Comparison of ENCODE assay signal across 13 cellular contexts in the genomic region with DNA sequence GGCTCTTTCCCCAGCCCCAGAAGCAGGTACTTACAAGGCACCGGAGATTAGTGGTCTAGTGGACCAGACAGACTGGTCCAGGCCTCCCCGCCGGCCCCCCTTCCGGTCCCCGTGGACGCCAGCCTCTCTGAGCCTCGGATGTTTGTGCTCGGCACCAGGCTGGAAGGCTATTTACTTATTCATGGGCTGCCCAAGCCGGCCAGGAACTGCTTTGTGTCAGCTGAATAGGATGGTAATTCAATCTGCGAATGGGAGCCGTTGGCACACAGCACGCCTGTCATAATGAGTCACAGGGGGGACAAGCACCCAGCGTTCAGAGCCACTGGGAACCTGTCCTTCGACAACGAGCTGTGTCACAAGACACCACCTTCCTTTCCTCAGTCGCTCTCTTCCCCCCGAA.
DNase-seq lines count a peak whose midpoint lies in the region; ATAC-seq, FAIRE-seq and TF ChIP-seq lines count a peak whose summit lies in the region.
"Had no signal": no experiment of that assay in that cellular context is flagged by ENCODE, and none has a peak within 500 bp of the region (broad histone marks: within the 10 kb centered on the region; RNA-seq: fewer than 3 reads in every experiment).

No MANE protein-coding gene starts in this region.

- TF ChIP-seq RAD21 in SK-N-SH (IDR thresholded peaks at IDR 0.05; ENCODE audit: low read length), result peak; percentile 15

- H3K9me3 Mint-ChIP-seq in T-cell, result peaks cover 0 to 9% (median 0%) of the 10 kb centered on the region in 3 donors

- peak; percentile 33 for ATAC-seq in left lung
- ATAC-seq in T-cell (replicated peaks in 1 of 4), result no peak

- WGBS in SK-N-SH (ENCODE audit: low lambda C conversion rate), result 3% methylated on average over 15 of the region's 17 CpGs

- POLR2A ChIA-PET in SK-N-SH (lab: Yijun Ruan, JAX), result interaction anchor here (0.6 to 2.2 kb wide), 9 partner anchors 16 to 1264 kb away, joined by 3 to 9 read pairs (median 4); a partner anchor contains a TSS
- POLR2A ChIA-PET in T-cell (lab: Charles Lee), result no interaction called here

- no peaks in the 10 kb centered on the region for H3K9me3 ChIP-seq in SK-N-SH
- no peaks in the 10 kb centered on the region for H3K9me3 ChIP-seq in left lung
- H3K9me3 ChIP-seq: uterus had no signal

- peaks cover 15% of the 10 kb centered on the region in 2 donors for H3K27me3 Mint-ChIP-seq in T-cell

- no peaks in the 10 kb centered on the region for H3K36me3 Mint-ChIP-seq in T-cell

- peak in 1 of 2 experiments; percentile 81; a peak in 1 of 4 replicates for TF ChIP-seq EP300 in SK-N-SH (IDR thresholded peaks at IDR 0.05; ENCODE audit: borderline replicate concordance in 1 of 2, low read depth in 1 of 2, low read length in 1 of 2)

- no peak overlapping the region for H3K4me3 Mint-ChIP-seq in T-cell

- CTCF ChIA-PET in SK-N-SH (lab: Yijun Ruan, JAX) (interaction anchor here (0.9 to 2.3 kb wide), 6 partner anchors 33 to 114 kb away, joined by 3 to 13 read pairs (median 4); no protein-coding TSS in a partner anchor), T-cell (lab: Charles Lee) (no interaction called here)

- no peak overlapping the region for H3K4me2 ChIP-seq in SK-N-SH

- no peaks in the 10 kb centered on the region for H3K9me2 ChIP-seq in SK-N-SH

- H3K36me3 ChIP-seq in SK-N-SH (replicated peaks in 1 of 2; ENCODE audit: control insufficient read depth in 1 of 2, insufficient read depth in 2 of 2, low read length in 1 of 2), result peaks cover 0 to 2% of the 10 kb centered on the region in 2 experiments
- H3K36me3 ChIP-seq in left lung, result no peaks in the 10 kb centered on the region
- H3K36me3 ChIP-seq: uterus had no signal

- FAIRE-seq in urothelium cell line (lab: Jason Lieb, UNC), result no peak

- H3K27me3 ChIP-seq in SK-N-SH (ENCODE audit: insufficient read depth) (no peaks in the 10 kb centered on the region), left lung (peaks cover 0 to 24% of the 10 kb centered on the region in 2 donors)
- H3K27me3 ChIP-seq: uterus had no signal

- TF ChIP-seq CTCF in SK-N-SH (IDR thresholded peaks at IDR 0.05) (no peak), left lung (IDR thresholded peaks at IDR 0.05) (no peak)

- H4K20me1 ChIP-seq in SK-N-SH (ENCODE audit: insufficient read depth), result no peaks in the 10 kb centered on the region

- H3K4me1 Mint-ChIP-seq in T-cell, result no peaks in the 10 kb centered on the region

- intact Hi-C loops in left lung (cut with DNase I), result no loop called here

- no peak overlapping the region for H3K27ac Mint-ChIP-seq in T-cell

- peak; percentile 79 for DNase-seq in NCI-H82 (lab: John Stamatoyannopoulos, UW)
- no peak for DNase-seq in NCI-H82 treated with DMSO at 0.1 percent for 48 hours (lab: John Stamatoyannopoulos, UW; ENCODE audit: unreplicated experiment)
- peak; percentile 81 for DNase-seq in SK-N-SH
- no peak for DNase-seq in left lung
- peak; percentile 53 for DNase-seq in urothelium cell line (ENCODE audit: low spot score)
- DNase-seq in Kasumi-1 (lab: John Stamatoyannopoulos, UW), result no peak
- no peak for DNase-seq in T-cell
- DNase-seq in activated naive CD4-positive, alpha-beta T cell treated with anti-CD3 and anti-CD28 coated beads, Interleukin-2, amount 50 U/mL, for 16 hours, result no peak
- DNase-seq: 8988T; activated CD4-positive, CD25-positive, alpha-beta regulatory T cell; Karpas-422; stimulated activated CD4-positive, alpha-beta T cell treated with anti-CD3 and anti-CD28 coated beads, Interleukin-15, amount 100 ng/mL, for 24 hours; uterus had no signal

- H3K4me1 ChIP-seq in SK-N-SH (ENCODE audit: control insufficient read depth in 1 of 2, insufficient read depth in 2 of 2, low read depth in 1 of 2, low read length in 1 of 2) (peaks cover 0 to 35% of the 10 kb centered on the region in 2 experiments; a peak in 2 of 4 replicates), left lung (no peaks in the 10 kb centered on the region)
- H3K4me1 ChIP-seq: uterus had no signal

- H3K79me2 ChIP-seq in SK-N-SH (ENCODE audit: insufficient read depth), result no peaks in the 10 kb centered on the region

- H3F3A ChIP-seq in SK-N-SH (replicated peaks; ENCODE audit: insufficient read depth), result no peaks in the 10 kb centered on the region

- H3K4me3 ChIP-seq in SK-N-SH (ENCODE audit: low read depth in 2 of 2, low read length in 1 of 2) (peak overlapping the region in 1 of 2 experiments; percentile 46; a peak in 2 of 4 replicates), left lung (no peak overlapping the region)
- H3K4me3 ChIP-seq: uterus had no signal

- H2AFZ ChIP-seq in SK-N-SH (ENCODE audit: low read depth), result no peak overlapping the region

- H3K9ac ChIP-seq in SK-N-SH, result no peak overlapping the region

- H3K27ac ChIP-seq in SK-N-SH (ENCODE audit: low read depth in 2 of 2, low read length in 1 of 2), result peak overlapping the region in 1 of 2 experiments; percentile 99; a peak in 2 of 4 replicates
- no peak overlapping the region for H3K27ac ChIP-seq in left lung
- H3K27ac ChIP-seq: uterus had no signal

TF ChIP-seq in SK-N-SH, 30 proteins besides CTCF, POLR2A, EP300 and RAD21:
- TF ChIP-seq FOSL2 (IDR thresholded peaks at IDR 0.05; ENCODE audit: borderline replicate concordance, low read depth), result no peak
- TF ChIP-seq GATA2 (CRISPR knock-in tag; IDR thresholded peaks at IDR 0.05), result peak; percentile 34; the same call in 1 of the 2 replicates
- TF ChIP-seq MXI1 (IDR thresholded peaks at IDR 0.05; ENCODE audit: low read depth, low read length), result peak; percentile 90
- no peak for TF ChIP-seq NFIC (IDR thresholded peaks at IDR 0.05; ENCODE audit: borderline replicate concordance)
- no peak for TF ChIP-seq TAF1 (IDR thresholded peaks at IDR 0.05; ENCODE audit: borderline replicate concordance, low read depth, low read length)
- TF ChIP-seq CHD2 (IDR thresholded peaks at IDR 0.05; ENCODE audit: low read length, partially characterized antibody), result peak; percentile 28
- TF ChIP-seq TCF12 (IDR thresholded peaks at IDR 0.05), result no peak
- TF ChIP-seq RCOR1 (IDR thresholded peaks at IDR 0.05; ENCODE audit: low read length), result peak; percentile 64; the same call in 1 of the 2 replicates
- peak; percentile 73; the same call in 1 of the 2 replicates for TF ChIP-seq FOXJ3 (CRISPR knock-in tag; IDR thresholded peaks at IDR 0.05)
- TF ChIP-seq SMC3 (IDR thresholded peaks at IDR 0.05; ENCODE audit: low read depth, low read length), result peak; percentile 11; the same call in 1 of the 2 replicates

Comparison
In these comparisons a context has a peak if more than half of its experiments do, and no peak if none do; other contexts are left out.
1. DNase-seq: peak in NCI-H82 (single experiment), SK-N-SH (single experiment) and urothelium cell line (single experiment); none in NCI-H82 treated with DMSO at 0.1 percent for 48 hours (single experiment), left lung (0 of 2), Kasumi-1 (0 of 2), T-cell (0 of 34) and activated naive CD4-positive, alpha-beta T cell treated with anti-CD3 and anti-CD28 coated beads, Interleukin-2, amount 50 U/mL, for 16 hours (single experiment).